Comparison of ENCODE assay signal across 1 cellular context in the genomic region with DNA sequence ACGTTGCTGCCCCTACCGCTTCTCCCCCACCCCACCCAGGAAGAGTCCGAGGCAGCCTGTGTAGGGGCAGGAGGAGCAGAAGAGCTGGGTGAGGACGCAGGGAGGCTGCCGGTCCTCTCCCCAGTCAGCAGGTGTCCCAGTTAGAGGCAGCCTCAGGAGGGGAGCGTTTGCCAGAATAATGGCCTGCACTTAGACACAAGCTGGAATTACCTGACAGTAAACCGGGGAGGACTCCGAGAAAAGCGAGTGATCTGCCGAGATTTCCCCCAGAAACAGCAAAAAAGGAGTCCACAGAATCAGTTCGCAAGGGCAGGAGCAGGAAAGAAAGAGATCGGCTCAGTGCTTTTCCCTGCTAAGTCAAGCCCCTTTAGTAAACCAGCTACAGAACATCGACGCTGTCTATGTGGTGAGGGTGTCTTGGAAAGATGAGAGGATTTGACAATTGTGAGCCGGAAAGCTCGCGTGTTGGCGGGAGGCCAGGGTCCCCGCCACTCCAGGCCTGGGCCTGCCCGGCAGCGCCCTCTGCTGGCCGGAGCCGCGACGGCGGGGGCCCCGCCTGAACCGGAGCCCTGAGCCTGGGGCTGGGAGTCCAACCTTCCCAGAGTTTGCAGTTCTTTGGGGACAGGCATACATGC.
TF ChIP-seq lines count a peak whose summit lies in the region.

No MANE protein-coding gene starts in this region.

TF ChIP-seq in H1, 55 proteins besides CTCF, POLR2A, EP300 and RAD21:
- TF ChIP-seq, protein P1, sequence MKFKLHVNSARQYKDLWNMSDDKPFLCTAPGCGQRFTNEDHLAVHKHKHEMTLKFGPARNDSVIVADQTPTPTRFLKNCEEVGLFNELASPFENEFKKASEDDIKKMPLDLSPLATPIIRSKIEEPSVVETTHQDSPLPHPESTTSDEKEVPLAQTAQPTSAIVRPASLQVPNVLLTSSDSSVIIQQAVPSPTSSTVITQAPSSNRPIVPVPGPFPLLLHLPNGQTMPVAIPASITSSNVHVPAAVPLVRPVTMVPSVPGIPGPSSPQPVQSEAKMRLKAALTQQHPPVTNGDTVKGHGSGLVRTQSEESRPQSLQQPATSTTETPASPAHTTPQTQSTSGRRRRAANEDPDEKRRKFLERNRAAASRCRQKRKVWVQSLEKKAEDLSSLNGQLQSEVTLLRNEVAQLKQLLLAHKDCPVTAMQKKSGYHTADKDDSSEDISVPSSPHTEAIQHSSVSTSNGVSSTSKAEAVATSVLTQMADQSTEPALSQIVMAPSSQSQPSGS (IDR thresholded peaks at IDR 0.05; ENCODE audit: low read length) = no peak
- no peak for TF ChIP-seq POU5F1 (IDR thresholded peaks at IDR 0.05; ENCODE audit: low read depth, low read length)
- no peak for TF ChIP-seq TAF1 (IDR thresholded peaks at IDR 0.05; ENCODE audit: low read depth, low read length)
- no peak for TF ChIP-seq KDM1A (IDR thresholded peaks at IDR 0.05; ENCODE audit: borderline replicate concordance, low read length)
- TF ChIP-seq, protein P2, sequence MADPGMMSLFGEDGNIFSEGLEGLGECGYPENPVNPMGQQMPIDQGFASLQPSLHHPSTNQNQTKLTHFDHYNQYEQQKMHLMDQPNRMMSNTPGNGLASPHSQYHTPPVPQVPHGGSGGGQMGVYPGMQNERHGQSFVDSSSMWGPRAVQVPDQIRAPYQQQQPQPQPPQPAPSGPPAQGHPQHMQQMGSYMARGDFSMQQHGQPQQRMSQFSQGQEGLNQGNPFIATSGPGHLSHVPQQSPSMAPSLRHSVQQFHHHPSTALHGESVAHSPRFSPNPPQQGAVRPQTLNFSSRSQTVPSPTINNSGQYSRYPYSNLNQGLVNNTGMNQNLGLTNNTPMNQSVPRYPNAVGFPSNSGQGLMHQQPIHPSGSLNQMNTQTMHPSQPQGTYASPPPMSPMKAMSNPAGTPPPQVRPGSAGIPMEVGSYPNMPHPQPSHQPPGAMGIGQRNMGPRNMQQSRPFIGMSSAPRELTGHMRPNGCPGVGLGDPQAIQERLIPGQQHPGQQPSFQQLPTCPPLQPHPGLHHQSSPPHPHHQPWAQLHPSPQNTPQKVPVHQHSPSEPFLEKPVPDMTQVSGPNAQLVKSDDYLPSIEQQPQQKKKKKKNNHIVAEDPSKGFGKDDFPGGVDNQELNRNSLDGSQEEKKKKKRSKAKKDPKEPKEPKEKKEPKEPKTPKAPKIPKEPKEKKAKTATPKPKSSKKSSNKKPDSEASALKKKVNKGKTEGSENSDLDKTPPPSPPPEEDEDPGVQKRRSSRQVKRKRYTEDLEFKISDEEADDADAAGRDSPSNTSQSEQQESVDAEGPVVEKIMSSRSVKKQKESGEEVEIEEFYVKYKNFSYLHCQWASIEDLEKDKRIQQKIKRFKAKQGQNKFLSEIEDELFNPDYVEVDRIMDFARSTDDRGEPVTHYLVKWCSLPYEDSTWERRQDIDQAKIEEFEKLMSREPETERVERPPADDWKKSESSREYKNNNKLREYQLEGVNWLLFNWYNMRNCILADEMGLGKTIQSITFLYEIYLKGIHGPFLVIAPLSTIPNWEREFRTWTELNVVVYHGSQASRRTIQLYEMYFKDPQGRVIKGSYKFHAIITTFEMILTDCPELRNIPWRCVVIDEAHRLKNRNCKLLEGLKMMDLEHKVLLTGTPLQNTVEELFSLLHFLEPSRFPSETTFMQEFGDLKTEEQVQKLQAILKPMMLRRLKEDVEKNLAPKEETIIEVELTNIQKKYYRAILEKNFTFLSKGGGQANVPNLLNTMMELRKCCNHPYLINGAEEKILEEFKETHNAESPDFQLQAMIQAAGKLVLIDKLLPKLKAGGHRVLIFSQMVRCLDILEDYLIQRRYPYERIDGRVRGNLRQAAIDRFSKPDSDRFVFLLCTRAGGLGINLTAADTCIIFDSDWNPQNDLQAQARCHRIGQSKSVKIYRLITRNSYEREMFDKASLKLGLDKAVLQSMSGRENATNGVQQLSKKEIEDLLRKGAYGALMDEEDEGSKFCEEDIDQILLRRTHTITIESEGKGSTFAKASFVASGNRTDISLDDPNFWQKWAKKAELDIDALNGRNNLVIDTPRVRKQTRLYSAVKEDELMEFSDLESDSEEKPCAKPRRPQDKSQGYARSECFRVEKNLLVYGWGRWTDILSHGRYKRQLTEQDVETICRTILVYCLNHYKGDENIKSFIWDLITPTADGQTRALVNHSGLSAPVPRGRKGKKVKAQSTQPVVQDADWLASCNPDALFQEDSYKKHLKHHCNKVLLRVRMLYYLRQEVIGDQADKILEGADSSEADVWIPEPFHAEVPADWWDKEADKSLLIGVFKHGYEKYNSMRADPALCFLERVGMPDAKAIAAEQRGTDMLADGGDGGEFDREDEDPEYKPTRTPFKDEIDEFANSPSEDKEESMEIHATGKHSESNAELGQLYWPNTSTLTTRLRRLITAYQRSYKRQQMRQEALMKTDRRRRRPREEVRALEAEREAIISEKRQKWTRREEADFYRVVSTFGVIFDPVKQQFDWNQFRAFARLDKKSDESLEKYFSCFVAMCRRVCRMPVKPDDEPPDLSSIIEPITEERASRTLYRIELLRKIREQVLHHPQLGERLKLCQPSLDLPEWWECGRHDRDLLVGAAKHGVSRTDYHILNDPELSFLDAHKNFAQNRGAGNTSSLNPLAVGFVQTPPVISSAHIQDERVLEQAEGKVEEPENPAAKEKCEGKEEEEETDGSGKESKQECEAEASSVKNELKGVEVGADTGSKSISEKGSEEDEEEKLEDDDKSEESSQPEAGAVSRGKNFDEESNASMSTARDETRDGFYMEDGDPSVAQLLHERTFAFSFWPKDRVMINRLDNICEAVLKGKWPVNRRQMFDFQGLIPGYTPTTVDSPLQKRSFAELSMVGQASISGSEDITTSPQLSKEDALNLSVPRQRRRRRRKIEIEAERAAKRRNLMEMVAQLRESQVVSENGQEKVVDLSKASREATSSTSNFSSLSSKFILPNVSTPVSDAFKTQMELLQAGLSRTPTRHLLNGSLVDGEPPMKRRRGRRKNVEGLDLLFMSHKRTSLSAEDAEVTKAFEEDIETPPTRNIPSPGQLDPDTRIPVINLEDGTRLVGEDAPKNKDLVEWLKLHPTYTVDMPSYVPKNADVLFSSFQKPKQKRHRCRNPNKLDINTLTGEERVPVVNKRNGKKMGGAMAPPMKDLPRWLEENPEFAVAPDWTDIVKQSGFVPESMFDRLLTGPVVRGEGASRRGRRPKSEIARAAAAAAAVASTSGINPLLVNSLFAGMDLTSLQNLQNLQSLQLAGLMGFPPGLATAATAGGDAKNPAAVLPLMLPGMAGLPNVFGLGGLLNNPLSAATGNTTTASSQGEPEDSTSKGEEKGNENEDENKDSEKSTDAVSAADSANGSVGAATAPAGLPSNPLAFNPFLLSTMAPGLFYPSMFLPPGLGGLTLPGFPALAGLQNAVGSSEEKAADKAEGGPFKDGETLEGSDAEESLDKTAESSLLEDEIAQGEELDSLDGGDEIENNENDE (IDR thresholded peaks at IDR 0.05; ENCODE audit: insufficient replicate concordance, low read length) = no peak
- no peak for TF ChIP-seq MAFK (IDR thresholded peaks at IDR 0.05; ENCODE audit: low read depth, low read length)
- TF ChIP-seq SP4 (IDR thresholded peaks at IDR 0.05; ENCODE audit: low read length) = no peak
- no peak for TF ChIP-seq CHD1 (IDR thresholded peaks at IDR 0.05; ENCODE audit: low read depth, low read length)
- TF ChIP-seq POLR2AphosphoS5 (IDR thresholded peaks at IDR 0.05; ENCODE audit: low read depth, low read length) = no peak
- TF ChIP-seq SIX5 (IDR thresholded peaks at IDR 0.05; ENCODE audit: low read depth, low read length) = no peak
- TF ChIP-seq SIN3A (conservative IDR thresholded peaks at IDR 0.05 in 1 of 2, IDR thresholded peaks at IDR 0.05 in 1 of 2; ENCODE audit: low read depth in 1 of 2, low read length in 2 of 2) = 0 out of 4 replicates have a peak, but pooled peaks of 1 of the 2 experiments have one; percentile 29
- peak; percentile 65; the same call in 1 of the 2 replicates for TF ChIP-seq GABPA (IDR thresholded peaks at IDR 0.05; ENCODE audit: borderline replicate concordance, insufficient read depth, low read length)
- TF ChIP-seq RXRA (IDR thresholded peaks at IDR 0.05; ENCODE audit: insufficient read depth, low read depth, low read length) = no peak
- no peak for TF ChIP-seq NRF1 (IDR thresholded peaks at IDR 0.05; ENCODE audit: low read depth, low read length)
- no peak for TF ChIP-seq CBX5 (IDR thresholded peaks at IDR 0.05; ENCODE audit: low read depth, low read length)
- TF ChIP-seq CTBP2 (IDR thresholded peaks at IDR 0.05; ENCODE audit: borderline replicate concordance, insufficient read depth, insufficient read length, low read length) = no peak
- TF ChIP-seq, protein P3, sequence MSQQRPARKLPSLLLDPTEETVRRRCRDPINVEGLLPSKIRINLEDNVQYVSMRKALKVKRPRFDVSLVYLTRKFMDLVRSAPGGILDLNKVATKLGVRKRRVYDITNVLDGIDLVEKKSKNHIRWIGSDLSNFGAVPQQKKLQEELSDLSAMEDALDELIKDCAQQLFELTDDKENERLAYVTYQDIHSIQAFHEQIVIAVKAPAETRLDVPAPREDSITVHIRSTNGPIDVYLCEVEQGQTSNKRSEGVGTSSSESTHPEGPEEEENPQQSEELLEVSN (IDR thresholded peaks at IDR 0.05) = peak; percentile 45; the same call in 1 of the 2 replicates
- TF ChIP-seq SIRT6 (IDR thresholded peaks at IDR 0.05; ENCODE audit: low read length) = no peak
- no peak for TF ChIP-seq RNF2 (IDR thresholded peaks at IDR 0.05; ENCODE audit: borderline replicate concordance, low read depth, low read length, missing control alignments, poor library complexity, severe bottlenecking)
- no peak for TF ChIP-seq ZNF274 (IDR thresholded peaks at IDR 0.05; ENCODE audit: borderline replicate concordance, extremely low read depth, low read length)
- no peak for TF ChIP-seq GTF2F1 (IDR thresholded peaks at IDR 0.05; ENCODE audit: borderline replicate concordance, low read depth, low read length)
- no peak for TF ChIP-seq CREB1 (IDR thresholded peaks at IDR 0.05)
- no peak for TF ChIP-seq KDM5A (IDR thresholded peaks at IDR 0.05; ENCODE audit: low read length)
- no peak for TF ChIP-seq SAP30 (IDR thresholded peaks at IDR 0.05; ENCODE audit: insufficient read depth, insufficient replicate concordance, low read length)
- no peak for TF ChIP-seq HDAC6 (IDR thresholded peaks at IDR 0.05; ENCODE audit: low read depth, low read length)
- TF ChIP-seq KDM4A (IDR thresholded peaks at IDR 0.05; ENCODE audit: low read depth, low read length, severe bottlenecking) = no peak
- peak; percentile 75 for TF ChIP-seq BACH1 (IDR thresholded peaks at IDR 0.05; ENCODE audit: low read length)
- TF ChIP-seq HDAC2 (IDR thresholded peaks at IDR 0.05; ENCODE audit: borderline replicate concordance in 1 of 2, low read depth in 2 of 2, low read length in 2 of 2) = peak; percentile 76 to 77; a peak in 1 of 4 replicates
- no peak for TF ChIP-seq CHD2 (IDR thresholded peaks at IDR 0.05; ENCODE audit: low read length)
- 0 out of 2 replicates have a peak, but pooled peaks have one; percentile 38 for TF ChIP-seq TCF12 (IDR thresholded peaks at IDR 0.05; ENCODE audit: low read depth, low read length)
- TF ChIP-seq BCL11A (IDR thresholded peaks at IDR 0.05; ENCODE audit: low read depth in 2 of 2, low read length in 2 of 2) = no peak
- TF ChIP-seq, protein P4, sequence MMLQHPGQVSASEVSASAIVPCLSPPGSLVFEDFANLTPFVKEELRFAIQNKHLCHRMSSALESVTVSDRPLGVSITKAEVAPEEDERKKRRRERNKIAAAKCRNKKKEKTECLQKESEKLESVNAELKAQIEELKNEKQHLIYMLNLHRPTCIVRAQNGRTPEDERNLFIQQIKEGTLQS (IDR thresholded peaks at IDR 0.05; ENCODE audit: insufficient read depth, low read depth, low read length) = no peak
- no peak for TF ChIP-seq PHF8 (conservative IDR thresholded peaks at IDR 0.05; ENCODE audit: low read depth, low read length)
- TF ChIP-seq NANOG (IDR thresholded peaks at IDR 0.05; ENCODE audit: insufficient read depth, low read depth, low read length, poor library complexity, severe bottlenecking) = peak; percentile 28
- TF ChIP-seq FOSL1 (IDR thresholded peaks at IDR 0.05; ENCODE audit: insufficient read depth, low read depth, low read length) = no peak
- TF ChIP-seq YY1 (IDR thresholded peaks at IDR 0.05; ENCODE audit: low read depth, low read length) = peak; percentile 65; the same call in 1 of the 2 replicates
- 0 out of 2 replicates have a peak, but pooled peaks have one; percentile 37 for TF ChIP-seq JUND (IDR thresholded peaks at IDR 0.05; ENCODE audit: low read length)
- TF ChIP-seq EZH2 (IDR thresholded peaks at IDR 0.05; ENCODE audit: low read depth, low read length, severe bottlenecking) = no peak
- no peak for TF ChIP-seq RFX5 (IDR thresholded peaks at IDR 0.05; ENCODE audit: borderline replicate concordance, low read depth, low read length)
- TF ChIP-seq, protein P5, sequence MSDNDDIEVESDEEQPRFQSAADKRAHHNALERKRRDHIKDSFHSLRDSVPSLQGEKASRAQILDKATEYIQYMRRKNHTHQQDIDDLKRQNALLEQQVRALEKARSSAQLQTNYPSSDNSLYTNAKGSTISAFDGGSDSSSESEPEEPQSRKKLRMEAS (IDR thresholded peaks at IDR 0.05) = no peak
- TF ChIP-seq TBP (IDR thresholded peaks at IDR 0.05; ENCODE audit: low read depth, low read length) = no peak
- TF ChIP-seq ASH2L (IDR thresholded peaks at IDR 0.05; ENCODE audit: low read length) = no peak
- TF ChIP-seq SP2 (IDR thresholded peaks at IDR 0.05; ENCODE audit: low read length) = no peak
- no peak for TF ChIP-seq JUN (IDR thresholded peaks at IDR 0.05; ENCODE audit: low read depth, low read length)
- no peak for TF ChIP-seq EGR1 (IDR thresholded peaks at IDR 0.05; ENCODE audit: borderline replicate concordance, low read depth, low read length)
- no peak for TF ChIP-seq BRCA1 (IDR thresholded peaks at IDR 0.05; ENCODE audit: low read depth, low read length)
- peak; percentile 58 for TF ChIP-seq TAF7 (optimal IDR thresholded peaks at IDR 0.05; ENCODE audit: borderline replicate concordance, low read depth, low read length)
- no peak for TF ChIP-seq CBX8 (IDR thresholded peaks at IDR 0.05; ENCODE audit: borderline replicate concordance, low read depth, low read length)
- TF ChIP-seq, protein P6, sequence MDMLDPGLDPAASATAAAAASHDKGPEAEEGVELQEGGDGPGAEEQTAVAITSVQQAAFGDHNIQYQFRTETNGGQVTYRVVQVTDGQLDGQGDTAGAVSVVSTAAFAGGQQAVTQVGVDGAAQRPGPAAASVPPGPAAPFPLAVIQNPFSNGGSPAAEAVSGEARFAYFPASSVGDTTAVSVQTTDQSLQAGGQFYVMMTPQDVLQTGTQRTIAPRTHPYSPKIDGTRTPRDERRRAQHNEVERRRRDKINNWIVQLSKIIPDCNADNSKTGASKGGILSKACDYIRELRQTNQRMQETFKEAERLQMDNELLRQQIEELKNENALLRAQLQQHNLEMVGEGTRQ (IDR thresholded peaks at IDR 0.05; ENCODE audit: low read length) = 0 out of 2 replicates have a peak, but pooled peaks have one; percentile 5
- TF ChIP-seq SUZ12 (IDR thresholded peaks at IDR 0.05; ENCODE audit: low read length) = no peak
- no peak for TF ChIP-seq CEBPB (IDR thresholded peaks at IDR 0.05; ENCODE audit: low read depth, low read length)
- no peak for TF ChIP-seq TEAD4 (IDR thresholded peaks at IDR 0.05; ENCODE audit: low read depth, low read length)
- TF ChIP-seq RBBP5 (IDR thresholded peaks at IDR 0.05; ENCODE audit: borderline replicate concordance, low read depth, low read length) = no peak
- TF ChIP-seq SRF (IDR thresholded peaks at IDR 0.05; ENCODE audit: low read depth, low read length) = peak; percentile 39; the same call in 1 of the 2 replicates
- TF ChIP-seq SP1 (IDR thresholded peaks at IDR 0.05; ENCODE audit: low read depth, low read length) = no peak
